In genomic region chr5:160833806-160834205, GRCh38 we compare ENCODE assay signal across 21 cellular contexts. TPM values are rescaled to one million over a fixed set of nuclear protein-coding genes. Genes with fewer than 3 reads are reported as not detected.
"Had no signal": no experiment of that assay in that cellular context is flagged by ENCODE, and none has a peak within 500 bp of the region (broad histone marks: within the 10 kb centered on the region; RNA-seq: fewer than 3 reads in every experiment).

No MANE protein-coding gene starts in this region.

- H3K36me3 ChIP-seq: esophagus squamous epithelium, heart left ventricle, ovary, tibial artery, upper lobe of right lung, vagina had no signal

- H3K4me3 ChIP-seq: dorsolateral prefrontal cortex, esophagus squamous epithelium, heart left ventricle, mucosa of descending colon, ovary, tibial artery, upper lobe of right lung, vagina had no signal

- H3K27me3 ChIP-seq: dorsolateral prefrontal cortex, esophagus squamous epithelium, heart left ventricle, ovary, tibial artery, upper lobe of right lung, vagina had no signal

- H3K27ac ChIP-seq: esophagus squamous epithelium, heart left ventricle, ovary, tibial artery, upper lobe of right lung, vagina had no signal

- DNase-seq: cortex of kidney; dorsolateral prefrontal cortex; effector memory CD4-positive, alpha-beta T cell; esophagus squamous epithelium; heart left ventricle; hippocampal formation; kidney glomerular epithelial cell; mucosa of descending colon; naive thymus-derived CD8-positive, alpha-beta T cell; nucleus accumbens; ovary; right cardiac atrium; stimulated activated CD4-positive, alpha-beta T cell treated with anti-CD3 and anti-CD28 coated beads, Interleukin-4, amount 100 ng/mL, for 1 hour; stimulated activated CD8-positive, alpha-beta memory T cell treated with anti-CD3 and anti-CD28 coated beads, Interleukin-4, amount 100 ng/mL, for 48 hours; stimulated activated naive CD8-positive, alpha-beta T cell treated with anti-CD3 and anti-CD28 coated beads, Interleukin-15, Interleukin-2, amounts not matched to agents 100 U/mL and 50 U/mL, for 24 hours; tibial artery; upper lobe of right lung had no signal

- ATAC-seq: heart left ventricle; left lobe of liver; mucosa of descending colon; naive thymus-derived CD8-positive, alpha-beta T cell; right cardiac atrium; stimulated activated effector memory CD8-positive, alpha-beta T cell treated with anti-CD3 and anti-CD28 coated beads, Interleukin-12 subunit alpha, Interleukin-12 subunit beta, amount 100 ng/mL, for 72 hours; stimulated activated naive CD8-positive, alpha-beta T cell treated with anti-CD3 and anti-CD28 coated beads, Interleukin-15, Interleukin-2, amounts not matched to agents 100 U/mL and 50 U/mL, for 24 hours; upper lobe of right lung had no signal

- H3K4me1 ChIP-seq: heart left ventricle, tibial artery, vagina had no signal

- H3K9me3 ChIP-seq: esophagus squamous epithelium, ovary, vagina had no signal

RNA-seq across cellular contexts. Expression of gene ATP10B, which starts 18.2 kb away (rescaled TPM):
- total RNA-seq: naive thymus-derived CD8-positive, alpha-beta T cell; posterior vena cava; right cardiac atrium; upper lobe of right lung had no signal
- polyA plus RNA-seq: naive thymus-derived CD8-positive, alpha-beta T cell had no signal
